In genomic region chr19:663682-664117, GRCh38 we compare ENCODE assay signal across 6 cellular contexts. TPM values are rescaled to one million over a fixed set of nuclear protein-coding genes. Genes with fewer than 3 reads are reported as not detected.
A peak's percentile ranks its signal among the peaks of the same experiment; 100 is the strongest.
DNase-seq lines count a peak whose midpoint lies in the region; ATAC-seq, FAIRE-seq and TF ChIP-seq lines count a peak whose summit lies in the region.

No MANE protein-coding gene starts in this region.

- H3K4me3 Mint-ChIP-seq in T-helper 17 cell, result peak overlapping the region; percentile 86

- H3K27me3 Mint-ChIP-seq in T-helper 17 cell, result no peaks in the 10 kb centered on the region

- TF ChIP-seq CTCF in AG04450 (IDR thresholded peaks at IDR 0.05; ENCODE audit: low read depth, low read length) (no peak), kidney (IDR thresholded peaks at IDR 0.05; ENCODE audit: borderline replicate concordance, extremely low read depth, insufficient read depth) (no peak)

- no peaks in the 10 kb centered on the region for H3K27me3 ChIP-seq in AG04450 (ENCODE audit: control insufficient read depth, insufficient read depth, low read length)

- CTCF ChIA-PET in AG04450 (lab: Charles Lee), result interaction anchor here (1.4 kb wide), 1 partner anchor 71 kb away, joined by 6 read pairs; no protein-coding TSS in a partner anchor

- no peaks in the 10 kb centered on the region for H3K36me3 Mint-ChIP-seq in T-helper 17 cell (ENCODE audit: low read depth)

- H3K4me1 ChIP-seq in kidney (ENCODE audit: control insufficient read depth in 1 of 2, insufficient read depth in 1 of 2, low read depth in 1 of 2, low read length in 2 of 2), result peaks cover 10 to 42% of the 10 kb centered on the region in 2 donors

- intact Hi-C loops in kidney (cut with DNase I), result no loop called here

- no peaks in the 10 kb centered on the region for H3K36me3 ChIP-seq in kidney (ENCODE audit: control insufficient read depth in 1 of 2, insufficient read depth in 2 of 2, low read length in 2 of 2)

- no peak for FAIRE-seq in kidney (lab: Jason Lieb, UNC)

- peaks cover 30% of the 10 kb centered on the region for H3K4me1 Mint-ChIP-seq in T-helper 17 cell

- peak overlapping the region; percentile 83 for H3K27ac Mint-ChIP-seq in T-helper 17 cell

- POLR2A ChIA-PET in AG04450 (lab: Yijun Ruan, JAX), result interaction anchor here (0.5 to 1.8 kb wide), 5 partner anchors 9 to 91 kb away, joined by 3 to 5 read pairs (median 4); partner anchors contain the start of genes BSG and FSTL3

- H3K9ac ChIP-seq in kidney (ENCODE audit: low read length in 2 of 2), result peak overlapping the region; percentile 50 to 86

- H3K9me3 ChIP-seq in AG04450 (ENCODE audit: control insufficient read depth, insufficient read depth, low read length), result peaks cover 16% of the 10 kb centered on the region
- no peaks in the 10 kb centered on the region for H3K9me3 ChIP-seq in T-helper 17 cell (ENCODE audit: control insufficient read depth, low read length, poor library complexity, severe bottlenecking)
- H3K9me3 ChIP-seq in kidney (ENCODE audit: control insufficient read depth in 1 of 2, low read length in 2 of 2), result no peaks in the 10 kb centered on the region

- ATAC-seq in T-helper 17 cell, result no peak
- no peak for ATAC-seq in GM19395 (IDR thresholded peaks at IDR 0.05; ENCODE audit: unreplicated experiment)

- peak overlapping the region; percentile 62 for H3K4me3 ChIP-seq in AG04450 (ENCODE audit: low read depth, low read length)
- H3K4me3 ChIP-seq in kidney (ENCODE audit: low read length in 2 of 2), result peak overlapping the region; percentile 64 to 73

- DNase-seq in AG04450 (ENCODE audit: low read depth, low spot score) (no peak), T-helper 17 cell (no peak), kidney (peak; percentile 85), NCI-H2029 treated with DMSO at 0.1 percent for 48 hours (lab: John Stamatoyannopoulos, UW) (no peak)
- DNase-seq in activated CD4-positive, CD25-positive, alpha-beta regulatory T cell (lab: John Stamatoyannopoulos, UW), result no peak

- H3K27ac ChIP-seq in AG04450 (ENCODE audit: low read depth, low read length) (peak overlapping the region; percentile 68), kidney (ENCODE audit: low read depth in 2 of 2, low read length in 2 of 2) (peak overlapping the region; percentile 90 to 91)

RNA-seq across cellular contexts. Expression of gene RNF126, which starts 0.7 kb away (rescaled TPM):
- polyA plus RNA-seq in AG04450 (2011; rRNA removed) (1.7 and 3.1 TPM in 2 replicates), kidney (ENCODE audit: insufficient read depth, low read depth, low replicate concordance) (33.3 TPM)
- polyA minus RNA-seq in AG04450 (2011; rRNA and poly(A)+ RNA removed), result 1.7 and 2.0 TPM in 2 replicates
- total RNA-seq in T-helper 17 cell (100 to 1,000 TPM; 105 to 126 TPM), kidney (38.0 TPM)

RNA-seq across cellular contexts. Expression of gene FSTL3, which starts 12.5 kb away (rescaled TPM):
- polyA plus RNA-seq in AG04450 (2011; rRNA removed) (21.2 and 23.2 TPM in 2 replicates), kidney (ENCODE audit: insufficient read depth, low read depth, low replicate concordance) (23.9 TPM)
- 12.7 and 12.8 TPM in 2 replicates for polyA minus RNA-seq in AG04450 (2011; rRNA and poly(A)+ RNA removed)
- total RNA-seq in T-helper 17 cell (1 to 10 TPM; 1.3 to 2.0 TPM), kidney (63.0 TPM)

RNA-seq across cellular contexts. Expression of gene FGF22, which starts 24.0 kb away (rescaled TPM):
- polyA plus RNA-seq in AG04450 (2011; rRNA removed) (not detected in 2 replicates), kidney (ENCODE audit: insufficient read depth, low read depth, low replicate concordance) (0.71 TPM)
- not detected in 2 replicates for polyA minus RNA-seq in AG04450 (2011; rRNA and poly(A)+ RNA removed)
- total RNA-seq in T-helper 17 cell (under 1 TPM; 0.65 to 0.68 TPM), kidney (0.19 TPM)

RNA-seq across cellular contexts. Expression of gene POLRMT, which starts 30.4 kb away (rescaled TPM):
- polyA plus RNA-seq in AG04450 (2011; rRNA removed), result 15.5 and 21.1 TPM in 2 replicates
- 40.1 and 63.1 TPM in 2 replicates for polyA minus RNA-seq in AG04450 (2011; rRNA and poly(A)+ RNA removed)
- total RNA-seq in T-helper 17 cell, result 10 to 100 TPM; 61.3 to 64.7 TPM
- total RNA-seq in kidney, result 49.8 TPM
- polyA plus RNA-seq in kidney (ENCODE audit: insufficient read depth, low read depth, low replicate concordance), result 117 TPM

RNA-seq across cellular contexts. Expression of gene PRSS57, which starts 31.6 kb away (rescaled TPM):
- polyA plus RNA-seq in AG04450 (2011; rRNA removed) (not detected in 2 replicates), kidney (ENCODE audit: insufficient read depth, low read depth, low replicate concordance) (not detected)
- not detected in 2 replicates for polyA minus RNA-seq in AG04450 (2011; rRNA and poly(A)+ RNA removed)
- total RNA-seq in T-helper 17 cell (not detected), kidney (not detected)

Comparison
In these comparisons a context has a peak if more than half of its experiments do, and no peak if none do; other contexts are left out.
1. RNA of gene FSTL3, which starts 12.5 kb away (total RNA-seq): 63.0 TPM in kidney (single experiment); 1.3 to 2.0 TPM in T-helper 17 cell; every median in the first group is over 10 times any median in the second.